In the genomic region with DNA sequence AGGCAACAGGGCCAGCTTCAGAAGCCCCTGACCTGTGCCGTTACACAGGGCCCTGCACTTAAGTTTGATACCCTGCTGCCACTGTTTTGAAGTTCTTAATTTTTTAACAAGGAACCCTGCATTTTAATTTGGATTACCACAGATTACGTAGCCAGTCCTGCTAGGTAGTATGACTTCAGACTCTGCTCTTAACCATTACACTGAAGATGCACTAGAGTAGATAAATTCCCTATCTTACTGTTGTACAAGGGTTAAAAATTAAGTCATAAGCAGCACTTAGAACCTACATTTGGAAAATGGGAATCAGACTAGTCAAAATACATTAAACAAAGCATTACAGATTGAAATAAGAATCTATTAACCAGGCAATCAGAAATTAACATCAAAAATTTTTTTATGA, we compare ENCODE assay signal across 1 cellular context.
TF ChIP-seq lines count a peak whose summit lies in the region.

No MANE protein-coding gene starts in this region.

TF ChIP-seq in IMR-90, 13 proteins besides CTCF, POLR2A, EP300 and RAD21 (continued from another document):
- TF ChIP-seq USF2 (IDR thresholded peaks at IDR 0.05; ENCODE audit: low read depth, low read length) (no peak), NFE2L2 (IDR thresholded peaks at IDR 0.05; ENCODE audit: low read depth, low read length) (no peak), FOS (IDR thresholded peaks at IDR 0.05; ENCODE audit: low read depth, low read length) (no peak), CEBPB (IDR thresholded peaks at IDR 0.05; ENCODE audit: low read depth, low read length) (no peak), RCOR1 (IDR thresholded peaks at IDR 0.05; ENCODE audit: insufficient replicate concordance, low read length) (no peak), MXI1 (IDR thresholded peaks at IDR 0.05; ENCODE audit: borderline replicate concordance, low read depth, low read length) (no peak), SMC3 (IDR thresholded peaks at IDR 0.05; ENCODE audit: low read depth, low read length) (no peak), CHD1 (IDR thresholded peaks at IDR 0.05; ENCODE audit: low read depth, low read length) (no peak), MAFK (IDR thresholded peaks at IDR 0.05; ENCODE audit: low read depth, low read length) (no peak)
